Comparison of ENCODE assay signal across 1 cellular context in genomic region chr9:118652258-118652657, GRCh38.
TF ChIP-seq lines count a peak whose summit lies in the region.

No MANE protein-coding gene starts in this region.

TF ChIP-seq in H1, 55 proteins besides CTCF, POLR2A, EP300 and RAD21:
- TF ChIP-seq YY1 (IDR thresholded peaks at IDR 0.05; ENCODE audit: low read depth, low read length) (no peak), CEBPB (IDR thresholded peaks at IDR 0.05; ENCODE audit: low read depth, low read length) (no peak), SIN3A (conservative IDR thresholded peaks at IDR 0.05 in 1 of 2, IDR thresholded peaks at IDR 0.05 in 1 of 2; ENCODE audit: low read depth in 1 of 2, low read length in 2 of 2) (no peak), USF2 (IDR thresholded peaks at IDR 0.05; ENCODE audit: low read length) (no peak), SP2 (IDR thresholded peaks at IDR 0.05; ENCODE audit: low read length) (no peak), NRF1 (IDR thresholded peaks at IDR 0.05; ENCODE audit: low read depth, low read length) (no peak), GTF2F1 (IDR thresholded peaks at IDR 0.05; ENCODE audit: borderline replicate concordance, low read depth, low read length) (no peak), MAX (IDR thresholded peaks at IDR 0.05) (no peak), SAP30 (IDR thresholded peaks at IDR 0.05; ENCODE audit: insufficient read depth, insufficient replicate concordance, low read length) (no peak), GABPA (IDR thresholded peaks at IDR 0.05; ENCODE audit: borderline replicate concordance, insufficient read depth, low read length) (no peak), ASH2L (IDR thresholded peaks at IDR 0.05; ENCODE audit: low read length) (no peak), CHD7 (IDR thresholded peaks at IDR 0.05; ENCODE audit: insufficient replicate concordance, low read length) (no peak), BACH1 (IDR thresholded peaks at IDR 0.05; ENCODE audit: low read length) (no peak), EZH2 (IDR thresholded peaks at IDR 0.05; ENCODE audit: low read depth, low read length, severe bottlenecking) (no peak), SRF (IDR thresholded peaks at IDR 0.05; ENCODE audit: low read depth, low read length) (no peak), CHD1 (IDR thresholded peaks at IDR 0.05; ENCODE audit: low read depth, low read length) (no peak)
TF ChIP-seq in H1: peak in this region for 0.
